ENCODE assay signal across 12 cellular contexts in genomic region chr16:57314161-57314785, GRCh38. TPM values are rescaled to one million over a fixed set of nuclear protein-coding genes. Genes with fewer than 3 reads are reported as not detected.
A peak's percentile ranks its signal among the peaks of the same experiment; 100 is the strongest.
DNase-seq lines count a peak whose midpoint lies in the region; ATAC-seq, FAIRE-seq and TF ChIP-seq lines count a peak whose summit lies in the region.
"Had no signal": no experiment of that assay in that cellular context is flagged by ENCODE, and none has a peak within 500 bp of the region (broad histone marks: within the 10 kb centered on the region; RNA-seq: fewer than 3 reads in every experiment).

No MANE protein-coding gene starts in this region.

- RAD21 ChIA-PET in HCT116 (lab: Charles Lee; ENCODE audit: low non-redundant PET in 1 of 2, low total read pairs in 2 of 2, uncharacterized antibody in 2 of 2, unreplicated experiment in 2 of 2): no interaction called here

- no peak overlapping the region for H3K4me3 ChIP-seq in CD8-positive, alpha-beta T cell (ENCODE audit: low read depth, low read length)
- H3K4me3 ChIP-seq in HCT116 (replicated peaks in 1 of 2; ENCODE audit: low read depth in 1 of 2, low read length in 2 of 2) (no peak overlapping the region), astrocyte (ENCODE audit: insufficient read depth, low read depth, low read length) (no peak overlapping the region), osteoblast (ENCODE audit: insufficient read depth, low read length) (no peak overlapping the region), smooth muscle cell (no peak overlapping the region)

- H3K9me3 Mint-ChIP-seq in CD8-positive, alpha-beta T cell: no peaks in the 10 kb centered on the region
- no peaks in the 10 kb centered on the region for H3K9me3 Mint-ChIP-seq in astrocyte (ENCODE audit: unreplicated experiment)
- H3K9me3 Mint-ChIP-seq: central memory CD8-positive, alpha-beta T cell; nephron progenitor cell had no signal

- H2AFZ ChIP-seq in HCT116 (ENCODE audit: low read depth, low read length, poor library complexity, severe bottlenecking) (peak overlapping the region; percentile 49), astrocyte (ENCODE audit: low read depth, low read length) (no peak overlapping the region), osteoblast (ENCODE audit: low read length) (no peak overlapping the region), smooth muscle cell (ENCODE audit: low read depth) (no peak overlapping the region)

- ATAC-seq in CD8-positive, alpha-beta T cell: no peak
- ATAC-seq in HCT116: no peak

- H3K9me2 ChIP-seq in HCT116 (ENCODE audit: insufficient read depth): no peaks in the 10 kb centered on the region

- H3K27ac ChIP-seq in CD8-positive, alpha-beta T cell (ENCODE audit: low read depth, low read length): no peak overlapping the region
- H3K27ac ChIP-seq in HCT116 (ENCODE audit: low read depth, low read length): no peak overlapping the region
- no peak overlapping the region for H3K27ac ChIP-seq in astrocyte (ENCODE audit: low read depth, low read length)
- no peak overlapping the region for H3K27ac ChIP-seq in osteoblast (ENCODE audit: low read depth, low read length)
- no peak overlapping the region for H3K27ac ChIP-seq in smooth muscle cell (ENCODE audit: low read depth)

- no peaks in the 10 kb centered on the region for H3K36me3 ChIP-seq in CD8-positive, alpha-beta T cell (ENCODE audit: insufficient read depth, low read length)
- no peaks in the 10 kb centered on the region for H3K36me3 ChIP-seq in HCT116 (ENCODE audit: control insufficient read depth in 1 of 2, insufficient read depth in 2 of 2, low read length in 2 of 2)
- H3K36me3 ChIP-seq in astrocyte (ENCODE audit: insufficient read depth, low read length): no peaks in the 10 kb centered on the region
- H3K36me3 ChIP-seq in osteoblast (ENCODE audit: insufficient read depth, low read length): no peaks in the 10 kb centered on the region
- no peaks in the 10 kb centered on the region for H3K36me3 ChIP-seq in smooth muscle cell (ENCODE audit: low read depth)

- no peak overlapping the region for H3K4me3 Mint-ChIP-seq in CD8-positive, alpha-beta T cell
- H3K4me3 Mint-ChIP-seq in astrocyte (ENCODE audit: unreplicated experiment): no peak overlapping the region
- H3K4me3 Mint-ChIP-seq: central memory CD8-positive, alpha-beta T cell; nephron progenitor cell had no signal

- peaks cover 10% of the 10 kb centered on the region for H3K4me1 ChIP-seq in CD8-positive, alpha-beta T cell (ENCODE audit: insufficient read depth, low read length)
- H3K4me1 ChIP-seq in HCT116 (ENCODE audit: control insufficient read depth in 1 of 2, insufficient read depth in 2 of 2, low read length in 2 of 2): peaks cover 5 to 14% of the 10 kb centered on the region in 2 experiments; a peak in 3 of 4 replicates
- H3K4me1 ChIP-seq in astrocyte (ENCODE audit: insufficient read depth, low read length): peaks cover 21% of the 10 kb centered on the region
- peaks cover 10% of the 10 kb centered on the region for H3K4me1 ChIP-seq in osteoblast (ENCODE audit: insufficient read depth, low read length)
- H3K4me1 ChIP-seq in smooth muscle cell (ENCODE audit: low read depth): no peaks in the 10 kb centered on the region

- no TSS peak for BruUV-seq in HCT116 (replicated peaks; lab: Mats Ljungman, UMichigan)

- whole genome bisulfite sequencing in smooth muscle cell (ENCODE audit: low lambda C conversion rate): 96% methylated on average over 1 of the region's 1 CpG

- peak overlapping the region; percentile 45 for H3K27ac Mint-ChIP-seq in CD8-positive, alpha-beta T cell
- H3K27ac Mint-ChIP-seq in astrocyte (ENCODE audit: unreplicated experiment): peak overlapping the region; percentile 14
- H3K27ac Mint-ChIP-seq: nephron progenitor cell had no signal

- CTCF ChIA-PET in CD8-positive, alpha-beta T cell (lab: Charles Lee): interaction anchor here (0.6 to 2.2 kb wide), 3 partner anchors 14 to 189 kb away, joined by 3 to 9 read pairs (median 8); no protein-coding TSS in a partner anchor
- CTCF ChIA-PET in HCT116 (lab: Charles Lee): interaction anchor here (1.2 kb wide), 1 partner anchor 102 kb away, joined by 6 read pairs; no protein-coding TSS in a partner anchor

- no peak for TF ChIP-seq RAD21 in HCT116 (IDR thresholded peaks at IDR 0.05; ENCODE audit: low read depth)

- peaks cover 18% of the 10 kb centered on the region for H3K4me1 Mint-ChIP-seq in CD8-positive, alpha-beta T cell (ENCODE audit: low read depth)
- peaks cover 28% of the 10 kb centered on the region for H3K4me1 Mint-ChIP-seq in astrocyte (ENCODE audit: low read depth, unreplicated experiment)

- H3K4me2 ChIP-seq in HCT116 (ENCODE audit: low read length) (no peak overlapping the region), astrocyte (ENCODE audit: low read length) (no peak overlapping the region), osteoblast (ENCODE audit: insufficient read depth, low read length) (peak overlapping the region; percentile 24), smooth muscle cell (no peak overlapping the region)

- peaks cover 6% of the 10 kb centered on the region for H3F3A ChIP-seq in smooth muscle cell (ENCODE audit: low read depth)

- H3K9me3 ChIP-seq in CD8-positive, alpha-beta T cell (ENCODE audit: low read length): no peaks in the 10 kb centered on the region
- H3K9me3 ChIP-seq in HCT116 (ENCODE audit: control insufficient read depth in 1 of 2, insufficient read depth in 1 of 2, low read depth in 1 of 2, low read length in 2 of 2) (no peaks in the 10 kb centered on the region), astrocyte (ENCODE audit: insufficient read depth, low read depth, low read length) (no peaks in the 10 kb centered on the region), osteoblast (ENCODE audit: low read depth, low read length) (no peaks in the 10 kb centered on the region), smooth muscle cell (replicated peaks; ENCODE audit: low read depth) (no peaks in the 10 kb centered on the region)

- intact Hi-C loops in CD8-positive, alpha-beta T cell (cut with DNase I, micrococcal nuclease): no loop called here
- intact Hi-C loops in HCT116 (cut with micrococcal nuclease): no loop called here

- no peak for FAIRE-seq in astrocyte (lab: Jason Lieb, UNC)
- FAIRE-seq in urothelium cell line (lab: Jason Lieb, UNC): no peak

- DNase-seq in CD8-positive, alpha-beta T cell: no peak
- DNase-seq in HCT116 (ENCODE audit: low read depth, low spot score): no peak
- no peak for DNase-seq in astrocyte (ENCODE audit: low read depth)
- peak; percentile 31 for DNase-seq in osteoblast (ENCODE audit: insufficient read length, low spot score, missing footprints)
- DNase-seq in CD1c-positive myeloid dendritic cell (ENCODE audit: extremely low spot score): no peak
- DNase-seq in urothelium cell line (ENCODE audit: low spot score): no peak
- no peak for DNase-seq in smooth muscle cell (lab: John Stamatoyannopoulos, UW; ENCODE audit: unreplicated experiment)
- DNase-seq: DMS79 treated with DMSO at 0.1 percent for 48 hours, NCI-H1105, nephron progenitor cell, SW 1271 had no signal

- TF ChIP-seq POLR2A in HCT116 (IDR thresholded peaks at IDR 0.05; ENCODE audit: borderline replicate concordance, extremely low read depth, insufficient read depth, insufficient read length): no peak

- H3K9ac ChIP-seq in HCT116 (ENCODE audit: low read length) (no peak overlapping the region), astrocyte (ENCODE audit: low read length) (no peak overlapping the region), smooth muscle cell (ENCODE audit: low read depth) (no peak overlapping the region)

- POLR2A ChIA-PET in CD8-positive, alpha-beta T cell (lab: Charles Lee): no interaction called here
- POLR2A ChIA-PET in HCT116 (lab: Charles Lee): interaction anchor here (0.9 kb wide), 1 partner anchor 103 kb away, joined by 3 read pairs; no protein-coding TSS in a partner anchor

- no peaks in the 10 kb centered on the region for H3K27me3 Mint-ChIP-seq in CD8-positive, alpha-beta T cell (ENCODE audit: low read depth)
- H3K27me3 Mint-ChIP-seq in astrocyte (ENCODE audit: low read depth, unreplicated experiment): no peaks in the 10 kb centered on the region

- H3K36me3 Mint-ChIP-seq in CD8-positive, alpha-beta T cell: no peaks in the 10 kb centered on the region
- H3K36me3 Mint-ChIP-seq in astrocyte (ENCODE audit: low read depth, unreplicated experiment): no peaks in the 10 kb centered on the region

- TF ChIP-seq CTCF in CD8-positive, alpha-beta T cell (IDR thresholded peaks at IDR 0.05): no peak
- no peak for TF ChIP-seq CTCF in HCT116 (IDR thresholded peaks at IDR 0.05 in 2 of 3, conservative IDR thresholded peaks at IDR 0.05 in 1 of 3; ENCODE audit: borderline replicate concordance in 1 of 3, insufficient read depth in 1 of 3, low read depth in 2 of 3, low read length in 2 of 3)
- no peak for TF ChIP-seq CTCF in astrocyte (IDR thresholded peaks at IDR 0.05; ENCODE audit: insufficient read depth, low read depth, low read length)
- no peak for TF ChIP-seq CTCF in osteoblast (IDR thresholded peaks at IDR 0.05; ENCODE audit: extremely low read depth, low read depth, low read length)
- TF ChIP-seq CTCF in smooth muscle cell (IDR thresholded peaks at IDR 0.05; ENCODE audit: borderline replicate concordance, insufficient read depth, poor library complexity, severe bottlenecking): no peak

- H3K79me2 ChIP-seq in HCT116 (ENCODE audit: insufficient read depth, low read length) (no peaks in the 10 kb centered on the region), astrocyte (ENCODE audit: insufficient read depth, low read length) (no peaks in the 10 kb centered on the region), osteoblast (ENCODE audit: insufficient read depth, low read length) (no peaks in the 10 kb centered on the region), smooth muscle cell (ENCODE audit: low read depth) (no peaks in the 10 kb centered on the region)

- no peaks in the 10 kb centered on the region for H3K27me3 ChIP-seq in CD8-positive, alpha-beta T cell (ENCODE audit: insufficient read depth, low read length)
- H3K27me3 ChIP-seq in HCT116 (ENCODE audit: insufficient read depth, low read length): no peaks in the 10 kb centered on the region; the same call in 1 of the 2 replicates
- peaks cover 7% of the 10 kb centered on the region for H3K27me3 ChIP-seq in astrocyte (ENCODE audit: insufficient read depth, low read length)
- H3K27me3 ChIP-seq in osteoblast (ENCODE audit: insufficient read depth, low read length): peaks cover 5% of the 10 kb centered on the region
- no peaks in the 10 kb centered on the region for H3K27me3 ChIP-seq in smooth muscle cell (ENCODE audit: low read depth)

- H4K20me1 ChIP-seq in HCT116 (ENCODE audit: insufficient read depth) (no peaks in the 10 kb centered on the region), astrocyte (ENCODE audit: insufficient read depth, low read length) (no peaks in the 10 kb centered on the region), osteoblast (ENCODE audit: insufficient read depth, low read length) (no peaks in the 10 kb centered on the region), smooth muscle cell (ENCODE audit: low read depth) (no peaks in the 10 kb centered on the region)

RNA-seq across cellular contexts. Expression of gene PLLP, which starts 29.8 kb away (rescaled TPM):
- total RNA-seq in CD8-positive, alpha-beta T cell: 1 to 10 TPM in 1 of 2 experiments, under 1 TPM in 1; 0.47 to 1.1 TPM
- 3.1 TPM for total RNA-seq in HCT116 (2021; ENCODE audit: unreplicated experiment)
- 5.3 and 5.9 TPM in 2 replicates for polyA plus RNA-seq in HCT116 (2012)
- 0.14 and 0.93 TPM in 2 replicates for total RNA-seq in astrocyte
- under 0.01 TPM in 2 replicates for total RNA-seq in osteoblast
- total RNA-seq in smooth muscle cell: 0.81 TPM in 1 of 2 replicates, not detected in the other
- polyA plus RNA-seq in smooth muscle cell: 0.33 and 0.59 TPM in 2 replicates

RNA-seq across cellular contexts. Expression of gene CCL22, which starts 44.3 kb away (rescaled TPM):
- total RNA-seq in CD8-positive, alpha-beta T cell: not detected
- 0.66 TPM for total RNA-seq in HCT116 (2021; ENCODE audit: unreplicated experiment)
- polyA plus RNA-seq in HCT116 (2012): 0.01 and 0.05 TPM in 2 replicates
- total RNA-seq in astrocyte: not detected in 2 replicates
- not detected in 2 replicates for total RNA-seq in osteoblast
- total RNA-seq in smooth muscle cell: not detected in 2 replicates
- not detected in 2 replicates for polyA plus RNA-seq in smooth muscle cell

RNA-seq across cellular contexts. Expression of gene CX3CL1, which starts 58.0 kb away (rescaled TPM):
- total RNA-seq in CD8-positive, alpha-beta T cell: not detected
- 0.15 TPM for total RNA-seq in HCT116 (2021; ENCODE audit: unreplicated experiment)
- polyA plus RNA-seq in HCT116 (2012): not detected in 2 replicates
- 9.6 and 12.1 TPM in 2 replicates for total RNA-seq in astrocyte
- under 0.01 TPM in 1 of 2 replicates, not detected in the other for total RNA-seq in osteoblast
- 2.2 and 4.0 TPM in 2 replicates for total RNA-seq in smooth muscle cell
- polyA plus RNA-seq in smooth muscle cell: 2.8 and 5.4 TPM in 2 replicates
